In genomic region chr4:186722856-186723206, GRCh38 we compare ENCODE assay signal across 1 cellular context.
TF ChIP-seq lines count a peak whose summit lies in the region.

No MANE protein-coding gene starts in this region.

TF ChIP-seq in IMR-90, 13 proteins besides CTCF, POLR2A, EP300 and RAD21 (continued from another document):
- no peak for TF ChIP-seq ELK1 (IDR thresholded peaks at IDR 0.05; ENCODE audit: borderline replicate concordance, low read depth, low read length)
- no peak for TF ChIP-seq FOS (IDR thresholded peaks at IDR 0.05; ENCODE audit: low read depth, low read length)
- TF ChIP-seq SMC3 (IDR thresholded peaks at IDR 0.05; ENCODE audit: low read depth, low read length): no peak
